ENCODE assay signal across 8 cellular contexts in genomic region chr11:62753736-62754603, GRCh38. TPM values are rescaled to one million over a fixed set of nuclear protein-coding genes. Genes with fewer than 3 reads are reported as not detected.
DNase-seq lines count a peak whose midpoint lies in the region; ATAC-seq and TF ChIP-seq lines count a peak whose summit lies in the region.

TSS of gene ZBTB3 (minus strand) at chr11:62754160. CDS start at chr11:62753664, 496 bp downstream.

- no peaks in the 10 kb centered on the region for H3K27me3 ChIP-seq in spleen (replicated peaks in 1 of 7)

- H3K4me1 ChIP-seq in spleen = peaks cover 7 to 56% (median 28%) of the 10 kb centered on the region in 6 donors

- H3K27ac ChIP-seq in spleen = peak within 1 kb of the TSS; percentile 91 to 98 (median 96)

- peak; percentile 93 for DNase-seq in AG04449 (ENCODE audit: low read depth, low spot score)
- DNase-seq in NCI-H2227 treated with DMSO at 0.1 percent for 48 hours (lab: John Stamatoyannopoulos, UW) = peak; percentile 99
- peak; percentile 99 to 100 for DNase-seq in cardiac fibroblast (ENCODE audit: low read depth in 2 of 2)
- DNase-seq in inferior parietal cortex (ENCODE audit: extremely low spot score) = peak; percentile 99
- DNase-seq in spleen = peak; percentile 97

- POLR2A ChIA-PET in AG04449 (lab: Yijun Ruan, JAX) = interaction anchor here (0.6 to 2.5 kb wide), 17 partner anchors 8 to 180 kb away, joined by 3 to 18 read pairs (median 4); partner anchors contain the start of genes BSCL2, EEF1G, GNG3 and HNRNPUL2

- H3K36me3 ChIP-seq in spleen = peaks cover 0 to 32% (median 10%) of the 10 kb centered on the region in 6 donors

- H3K9me3 ChIP-seq in spleen = no peaks in the 10 kb centered on the region

- peak; percentile 38 to 63 (median 38) for TF ChIP-seq POLR2A in spleen (IDR thresholded peaks at IDR 0.05)

- 0 to 2% (median 1%) methylated on average over 47 of the region's 47 CpGs for WGBS in spleen, 5 donors

- intact Hi-C loops in spleen (cut with DNase I; ENCODE audit: low total_unique reads) = no loop called here

- H3K4me3 ChIP-seq in AG04449 (ENCODE audit: low read depth, low read length) (peak within 1 kb of the TSS; percentile 75), WI38 (ENCODE audit: low read depth, low read length) (peak within 1 kb of the TSS; percentile 81), cardiac fibroblast (replicated peaks in 1 of 2; ENCODE audit: low read depth in 2 of 2, low read length in 2 of 2) (peak within 1 kb of the TSS; percentile 72 to 75), spleen (peak within 1 kb of the TSS; percentile 58 to 80 (median 65))

- no peak for TF ChIP-seq CTCF in AG04449 (IDR thresholded peaks at IDR 0.05; ENCODE audit: insufficient read depth, low read length, missing control alignments)
- TF ChIP-seq CTCF in WI38 (IDR thresholded peaks at IDR 0.05; ENCODE audit: low read depth, low read length) = no peak
- TF ChIP-seq CTCF in cardiac fibroblast (IDR thresholded peaks at IDR 0.05; ENCODE audit: low read depth, low read length) = no peak
- TF ChIP-seq CTCF in spleen (IDR thresholded peaks at IDR 0.05 in 8 of 11, conservative IDR thresholded peaks at IDR 0.05 in 3 of 11) = peak in 6 of 11 experiments; percentile 30 to 73 (median 40)

- peak; percentile 95 for ATAC-seq in GM18907 (IDR thresholded peaks at IDR 0.05; ENCODE audit: unreplicated experiment)
- ATAC-seq in HG03159 (IDR thresholded peaks at IDR 0.05; ENCODE audit: unreplicated experiment) = peak; percentile 94

- CTCF ChIA-PET in AG04449 (lab: Yijun Ruan, JAX) = interaction anchor here (0.8 to 2.4 kb wide), 11 partner anchors 8 to 211 kb away, joined by 3 to 17 read pairs (median 3); partner anchors contain the start of genes POLR2G, TAF6L and TMEM179B

RNA-seq across cellular contexts. Expression of gene ZBTB3, which starts in this region (rescaled TPM):
- 10 to 100 TPM in 5 of 7 donors, 1 to 10 TPM in 2; 6.6 to 14.5 (median 11.1) TPM for total RNA-seq in spleen
- 1 to 10 TPM; 3.2 to 4.9 (median 3.9) TPM for polyA plus RNA-seq in spleen

Comparison
In these comparisons a context has a peak if more than half of its experiments do, and no peak if none do; other contexts are left out.
1. Peak in every context shown above with its lines: DNase-seq, ATAC-seq, H3K4me3 ChIP-seq and H3K27ac ChIP-seq.
2. CTCF ChIP-seq: peak in spleen (6 of 11); none in AG04449 (single experiment), WI38 (single experiment) and cardiac fibroblast (single experiment).